Comparison of ENCODE assay signal across 9 cellular contexts in genomic region chr4:101232074-101232776, GRCh38.
DNase-seq lines count a peak whose midpoint lies in the region; ATAC-seq and TF ChIP-seq lines count a peak whose summit lies in the region.
"Had no signal": no experiment of that assay in that cellular context is flagged by ENCODE, and none has a peak within 500 bp of the region (broad histone marks: within the 10 kb centered on the region; RNA-seq: fewer than 3 reads in every experiment).

No MANE protein-coding gene starts in this region.

- no peaks in the 10 kb centered on the region for H3K36me3 Mint-ChIP-seq in activated T-cell treated with anti-CD3 and anti-CD28 coated beads, Interleukin-2, amount 50 U/mL, for 24 hours (ENCODE audit: low read depth)

- intact Hi-C loops in left lung (cut with DNase I), result no loop called here

- no peak overlapping the region for H3K4me3 ChIP-seq in left lung

- peak; percentile 91 for ATAC-seq in HG02610 (IDR thresholded peaks at IDR 0.05; ENCODE audit: unreplicated experiment)
- peak; percentile 69 for ATAC-seq in left lung
- ATAC-seq in GM18867 (IDR thresholded peaks at IDR 0.05; ENCODE audit: unreplicated experiment), result no peak
- no peak for ATAC-seq in HG03097 (IDR thresholded peaks at IDR 0.05; ENCODE audit: low FRiP score, unreplicated experiment)

- no peaks in the 10 kb centered on the region for H3K27me3 ChIP-seq in left lung

- H3K4me3 Mint-ChIP-seq in activated T-cell treated with anti-CD3 and anti-CD28 coated beads, Interleukin-2, amount 50 U/mL, for 24 hours, result no peak overlapping the region
- H3K4me3 Mint-ChIP-seq: nephron progenitor cell had no signal

- H3K9me3 ChIP-seq in left lung, result no peaks in the 10 kb centered on the region

- peak overlapping the region; percentile 36 for H3K27ac Mint-ChIP-seq in activated T-cell treated with anti-CD3 and anti-CD28 coated beads, Interleukin-2, amount 50 U/mL, for 24 hours
- H3K27ac Mint-ChIP-seq: nephron progenitor cell had no signal

- TF ChIP-seq CTCF in left lung (IDR thresholded peaks at IDR 0.05), result no peak

- no peaks in the 10 kb centered on the region for H3K36me3 ChIP-seq in left lung

- DNase-seq in Daoy (ENCODE audit: low read depth), result peak; percentile 55
- peak; percentile 30 for DNase-seq in activated T-cell treated with anti-CD3 and anti-CD28 coated beads, Interleukin-2, amount 50 U/mL, for 24 hours
- no peak for DNase-seq in left lung
- DNase-seq in DMS53 treated with DMSO at 0.1 percent for 48 hours (lab: John Stamatoyannopoulos, UW; ENCODE audit: unreplicated experiment), result no peak
- no peak for DNase-seq in SKM-1 (lab: John Stamatoyannopoulos, UW; ENCODE audit: unreplicated experiment)
- DNase-seq: nephron progenitor cell had no signal

- peaks cover 3% of the 10 kb centered on the region for H3K9me3 Mint-ChIP-seq in activated T-cell treated with anti-CD3 and anti-CD28 coated beads, Interleukin-2, amount 50 U/mL, for 24 hours
- H3K9me3 Mint-ChIP-seq: nephron progenitor cell had no signal

- H3K27me3 Mint-ChIP-seq in activated T-cell treated with anti-CD3 and anti-CD28 coated beads, Interleukin-2, amount 50 U/mL, for 24 hours, result no peaks in the 10 kb centered on the region

- H3K4me1 ChIP-seq in left lung, result peaks cover 0 to 6% of the 10 kb centered on the region in 2 donors

- no peak overlapping the region for H3K27ac ChIP-seq in left lung

- peaks cover 32% of the 10 kb centered on the region for H3K4me1 Mint-ChIP-seq in activated T-cell treated with anti-CD3 and anti-CD28 coated beads, Interleukin-2, amount 50 U/mL, for 24 hours (ENCODE audit: low read depth)
- H3K4me1 Mint-ChIP-seq: nephron progenitor cell had no signal

Comparison
In these comparisons a context has a peak if more than half of its experiments do, and no peak if none do; other contexts are left out.
1. DNase-seq: peak in Daoy (single experiment) and activated T-cell treated with anti-CD3 and anti-CD28 coated beads, Interleukin-2, amount 50 U/mL, for 24 hours (single experiment); none in left lung (0 of 2), DMS53 treated with DMSO at 0.1 percent for 48 hours (single experiment) and SKM-1 (single experiment).
2. ATAC-seq: peak in HG02610 (single experiment) and left lung (single experiment); none in GM18867 (single experiment) and HG03097 (single experiment).